Comparison of ENCODE assay signal across 17 cellular contexts in genomic region chr1:171576144-171576543, GRCh38. TPM values are rescaled to one million over a fixed set of nuclear protein-coding genes. Genes with fewer than 3 reads are reported as not detected.
DNase-seq lines count a peak whose midpoint lies in the region; ATAC-seq, FAIRE-seq and TF ChIP-seq lines count a peak whose summit lies in the region.
"Had no signal": no experiment of that assay in that cellular context is flagged by ENCODE, and none has a peak within 500 bp of the region (broad histone marks: within the 10 kb centered on the region; RNA-seq: fewer than 3 reads in every experiment).

No MANE protein-coding gene starts in this region.

- peaks cover 14 to 44% of the 10 kb centered on the region in 2 donors for H3K36me3 Mint-ChIP-seq in activated T-cell treated with anti-CD3 and anti-CD28 coated beads, Interleukin-2, amount 50 U/mL, for 72 hours (ENCODE audit: insufficient read depth in 2 of 2)
- H3K36me3 Mint-ChIP-seq in Calu3 (ENCODE audit: insufficient read depth, unreplicated experiment): peaks cover 77% of the 10 kb centered on the region

- H3K4me3 ChIP-seq in K562: no peak overlapping the region
- H3K4me3 ChIP-seq: Peyer's patch had no signal

- CTCF ChIA-PET in Calu3 (lab: Charles Lee): interaction anchor here (1.1 kb wide), 1 partner anchor 17 kb away, joined by 4 read pairs; no protein-coding TSS in a partner anchor
- CTCF ChIA-PET in K562 (lab: Yijun Ruan, JAX; ENCODE audit: low intra/inter-chr PET ratio): no interaction called here

- POLR2A ChIA-PET in K562 (lab: Yijun Ruan, JAX): interaction anchor here (1.3 kb wide), 1 partner anchor 11 kb away, joined by 5 read pairs; no protein-coding TSS in a partner anchor

- no peak overlapping the region for H3K9ac ChIP-seq in K562 (ENCODE audit: insufficient read depth in 1 of 2, low read depth in 2 of 2, low read length in 2 of 2)
- H3K9ac ChIP-seq: KMS-11 had no signal

- no peaks in the 10 kb centered on the region for H3K9me1 ChIP-seq in K562 (ENCODE audit: control insufficient read depth, insufficient read depth, low read length)

- H3K4me1 ChIP-seq in K562 (replicated peaks in 1 of 2; ENCODE audit: control insufficient read depth in 2 of 2, insufficient read depth in 2 of 2, low read length in 2 of 2): no peaks in the 10 kb centered on the region
- H3K4me1 ChIP-seq: Peyer's patch had no signal

- H3K4me1 Mint-ChIP-seq in activated T-cell treated with anti-CD3 and anti-CD28 coated beads, Interleukin-2, amount 50 U/mL, for 72 hours (ENCODE audit: low read depth): peaks cover 13% of the 10 kb centered on the region
- peaks cover 13% of the 10 kb centered on the region for H3K4me1 Mint-ChIP-seq in Calu3 (ENCODE audit: low read depth, unreplicated experiment)

- no peak overlapping the region for H3K4me3 Mint-ChIP-seq in activated T-cell treated with anti-CD3 and anti-CD28 coated beads, Interleukin-2, amount 50 U/mL, for 72 hours
- no peak overlapping the region for H3K4me3 Mint-ChIP-seq in Calu3 (ENCODE audit: low read depth, unreplicated experiment)
- H3K4me3 Mint-ChIP-seq: CD4-positive, alpha-beta T cell had no signal

- no peak for TF ChIP-seq EP300 in K562 (IDR thresholded peaks at IDR 0.05; ENCODE audit: low read length)

- in situ Hi-C loops in K562 (cut with MboI): no loop called here

- H3K36me3 ChIP-seq in K562 (ENCODE audit: control insufficient read depth, insufficient read depth, low read length): peaks cover 92% of the 10 kb centered on the region

- intact Hi-C loops in Calu3 (cut with micrococcal nuclease; ENCODE audit: unreplicated experiment) (no loop called here), K562 (cut with micrococcal nuclease) (no loop called here)

- no peak overlapping the region for H3K4me2 ChIP-seq in K562 (ENCODE audit: insufficient read depth, low read length)
- H3K4me2 ChIP-seq: KMS-11 had no signal

- BruUV-seq in Calu3 (replicated peaks; lab: Mats Ljungman, UMichigan) (no TSS peak), K562 (replicated peaks; lab: Mats Ljungman, UMichigan) (no TSS peak)

- DNase-seq in activated T-cell treated with anti-CD3 and anti-CD28 coated beads, Interleukin-2, amount 50 U/mL, for 72 hours: no peak
- no peak for DNase-seq in activated T-cell treated with anti-CD3 and anti-CD28 coated beads, Interleukin-2, amount 50 U/mL, for 48 hours
- peak; percentile 17 for DNase-seq in Calu3
- no peak for DNase-seq in K562 (ENCODE audit: extremely low read depth in 1 of 4, low spot score in 3 of 4)
- DNase-seq in renal cortical epithelial cell (ENCODE audit: low read depth): peak; percentile 27
- no peak for DNase-seq in stimulated activated CD4-positive, alpha-beta T cell treated with anti-CD3 and anti-CD28 coated beads, Interleukin-4, amount 100 ng/mL, for 1 hour
- DNase-seq in GM12892 (ENCODE audit: insufficient read length): no peak
- DNase-seq: CD4-positive, alpha-beta T cell; GF-D8; H7; NCI-H1105; NCI-H1694 treated with DMSO at 0.1 percent for 48 hours; NCI-H774; Peyer's patch; SHP77 had no signal

- no peak overlapping the region for H2AFZ ChIP-seq in K562 (ENCODE audit: low read depth, low read length)

- H3K27ac Mint-ChIP-seq in activated T-cell treated with anti-CD3 and anti-CD28 coated beads, Interleukin-2, amount 50 U/mL, for 72 hours: peak overlapping the region; percentile 87
- peak overlapping the region; percentile 20 for H3K27ac Mint-ChIP-seq in Calu3 (ENCODE audit: unreplicated experiment)
- H3K27ac Mint-ChIP-seq: CD4-positive, alpha-beta T cell had no signal

- no peak for TF ChIP-seq CTCF in Calu3 (IDR thresholded peaks at IDR 0.05; ENCODE audit: unreplicated experiment)
- no peak for TF ChIP-seq CTCF in K562 (IDR thresholded peaks at IDR 0.05 in 2 of 3, conservative IDR thresholded peaks at IDR 0.05 in 1 of 3; ENCODE audit: insufficient read depth in 2 of 3, low read depth in 1 of 3, low read length in 3 of 3)

- H3K9me3 ChIP-seq in K562 (replicated peaks; ENCODE audit: control insufficient read depth, insufficient read depth, low read depth, low read length): no peaks in the 10 kb centered on the region
- H3K9me3 ChIP-seq: Peyer's patch had no signal

- no peak overlapping the region for H3K27ac ChIP-seq in K562 (ENCODE audit: extremely low read depth, low read depth, low read length)
- H3K27ac ChIP-seq: KMS-11, Peyer's patch had no signal

- ATAC-seq in activated T-cell treated with anti-CD3 and anti-CD28 coated beads, Interleukin-2, amount 50 U/mL, for 72 hours (replicated peaks in 1 of 2): no peak
- ATAC-seq in K562 (no peak), GM19397 (IDR thresholded peaks at IDR 0.05; ENCODE audit: unreplicated experiment) (no peak)

- H3K27me3 ChIP-seq in K562 (ENCODE audit: control insufficient read depth in 2 of 2, insufficient read depth in 2 of 2, low read length in 2 of 2): no peaks in the 10 kb centered on the region
- H3K27me3 ChIP-seq: Peyer's patch had no signal

- TF ChIP-seq RAD21 in K562 (CRISPR knock-in tag; conservative IDR thresholded peaks at IDR 0.05 in 1 of 2, IDR thresholded peaks at IDR 0.05 in 1 of 2): no peak

- H3K9me3 Mint-ChIP-seq in activated T-cell treated with anti-CD3 and anti-CD28 coated beads, Interleukin-2, amount 50 U/mL, for 72 hours: no peaks in the 10 kb centered on the region
- H3K9me3 Mint-ChIP-seq in Calu3 (ENCODE audit: low read depth, unreplicated experiment): no peaks in the 10 kb centered on the region
- H3K9me3 Mint-ChIP-seq: CD4-positive, alpha-beta T cell had no signal

- FAIRE-seq in K562 (lab: Jason Lieb, UNC) (no peak), GM12892 (lab: Jason Lieb, UNC) (no peak)

- WGBS in K562 (ENCODE audit: insufficient coverage, low coverage, missing lambda C conversion rate): 84% methylated on average over 1 of the region's 1 CpG

- no peaks in the 10 kb centered on the region for H3K79me2 ChIP-seq in K562 (ENCODE audit: control insufficient read depth, insufficient read depth, low read length)

- no peaks in the 10 kb centered on the region for H4K20me1 ChIP-seq in K562 (replicated peaks; ENCODE audit: control insufficient read depth, insufficient read depth, low read length)

- no peak for TF ChIP-seq POLR2A in K562 (conservative IDR thresholded peaks at IDR 0.05)
- TF ChIP-seq POLR2A in GM12892 (IDR thresholded peaks at IDR 0.05; ENCODE audit: low read depth, low read length): no peak

- H3K27me3 Mint-ChIP-seq in activated T-cell treated with anti-CD3 and anti-CD28 coated beads, Interleukin-2, amount 50 U/mL, for 72 hours (ENCODE audit: low read depth): no peaks in the 10 kb centered on the region
- no peaks in the 10 kb centered on the region for H3K27me3 Mint-ChIP-seq in Calu3 (ENCODE audit: unreplicated experiment)
- H3K27me3 Mint-ChIP-seq: CD4-positive, alpha-beta T cell had no signal

TF ChIP-seq in K562, 482 proteins besides CTCF, POLR2A, EP300 and RAD21:
- TF ChIP-seq SMARCB1 (IDR thresholded peaks at IDR 0.05; ENCODE audit: insufficient read length, low read depth) (no peak), NFE2 (IDR thresholded peaks at IDR 0.05; ENCODE audit: low read depth) (0 out of 2 replicates have a peak, but pooled peaks have one; percentile 20), MAFG (tag; conservative IDR thresholded peaks at IDR 0.05) (0 out of 2 replicates have a peak, but pooled peaks have one; percentile 15), HMBOX1 (IDR thresholded peaks at IDR 0.05) (peak; percentile 20; the same call in 1 of the 2 replicates), BCOR (IDR thresholded peaks at IDR 0.05) (no peak), NCOA1 (IDR thresholded peaks at IDR 0.05; ENCODE audit: low read depth) (no peak), ZNF316 (IDR thresholded peaks at IDR 0.05) (0 out of 2 replicates have a peak, but pooled peaks have one; percentile 11), FOXK2 (conservative IDR thresholded peaks at IDR 0.05 in 1 of 2, IDR thresholded peaks at IDR 0.05 in 1 of 2; ENCODE audit: low read depth in 2 of 2) (no peak)

RNA-seq across cellular contexts. Expression of gene MYOCOS, which starts 45.9 kb away (rescaled TPM):
- total RNA-seq in activated T-cell treated with anti-CD3 and anti-CD28 coated beads, Interleukin-2, amount 50 U/mL, for 72 hours: under 1 TPM; 0.19 to 0.46 TPM
- total RNA-seq in Calu3 (2022) (0.22 and 0.45 TPM in 2 replicates), K562 (2014; rRNA removed) (not detected in 2 replicates), K562 (2014; rRNA removed; fragmentation: Illumina TruSeq; extraction: Trizol) (0.07 TPM in 1 of 2 replicates, not detected in the other), K562 (2015; rRNA removed; fragmentation: Illumina TruSeq; extraction: Trizol) (0.07 TPM in 1 of 2 replicates, not detected in the other), K562 (2021) (not detected in 2 replicates), renal cortical epithelial cell (0.35 TPM in 1 of 2 replicates, not detected in the other)
- 0.30 TPM in 1 of 2 replicates, not detected in the other for total RNA-seq in K562 (2011; cell fraction: chromatin; rRNA removed; ENCODE audit: low replicate concordance)
- not detected in 2 replicates for total RNA-seq in K562 (2011; cell fraction: nucleolus; rRNA removed)
- 0.31 TPM in 1 of 2 replicates, not detected in the other for total RNA-seq in K562 (2011; cell fraction: nucleoplasm; rRNA removed)
- polyA plus RNA-seq in K562 (2011; rRNA removed) (not detected in 2 replicates), K562 (2014; fragmentation: Illumina TruSeq; extraction: Trizol) (not detected in 2 replicates), K562 (2014; fragmentation: Nextera tagmentation; extraction: Ambion mirVana) (not detected), K562 (2014; rRNA removed) (not detected in 2 replicates)
- not detected in 2 replicates for polyA plus RNA-seq in K562 (2011; cell fraction: cytosol; rRNA removed)
- polyA plus RNA-seq in K562 (2011; cell fraction: nucleus; rRNA removed): not detected in 2 replicates
- not detected in 2 replicates for polyA plus RNA-seq in K562 (2012)
- 0.07 TPM in 1 of 2 replicates, not detected in the other for polyA minus RNA-seq in K562 (2011; rRNA and poly(A)+ RNA removed)
- polyA minus RNA-seq in K562 (2011; cell fraction: cytosol; rRNA and poly(A)+ RNA removed): not detected in 2 replicates
- not detected in 2 replicates for polyA minus RNA-seq in K562 (2011; cell fraction: nucleus; rRNA and poly(A)+ RNA removed)
- not detected for polyA plus RNA-seq in GM12892 (2012; ENCODE audit: missing spikeins)
- total RNA-seq: H7, Peyer's patch had no signal

Comparison
In these comparisons a context has a peak if more than half of its experiments do, and no peak if none do; other contexts are left out.
1. DNase-seq: peak in Calu3 (single experiment) and renal cortical epithelial cell (single experiment); none in activated T-cell treated with anti-CD3 and anti-CD28 coated beads, Interleukin-2, amount 50 U/mL, for 72 hours (0 of 2), activated T-cell treated with anti-CD3 and anti-CD28 coated beads, Interleukin-2, amount 50 U/mL, for 48 hours (0 of 2), K562 (0 of 4), stimulated activated CD4-positive, alpha-beta T cell treated with anti-CD3 and anti-CD28 coated beads, Interleukin-4, amount 100 ng/mL, for 1 hour (single experiment) and GM12892 (single experiment).